1 cellular context compared by ENCODE assay signal in the genomic region with DNA sequence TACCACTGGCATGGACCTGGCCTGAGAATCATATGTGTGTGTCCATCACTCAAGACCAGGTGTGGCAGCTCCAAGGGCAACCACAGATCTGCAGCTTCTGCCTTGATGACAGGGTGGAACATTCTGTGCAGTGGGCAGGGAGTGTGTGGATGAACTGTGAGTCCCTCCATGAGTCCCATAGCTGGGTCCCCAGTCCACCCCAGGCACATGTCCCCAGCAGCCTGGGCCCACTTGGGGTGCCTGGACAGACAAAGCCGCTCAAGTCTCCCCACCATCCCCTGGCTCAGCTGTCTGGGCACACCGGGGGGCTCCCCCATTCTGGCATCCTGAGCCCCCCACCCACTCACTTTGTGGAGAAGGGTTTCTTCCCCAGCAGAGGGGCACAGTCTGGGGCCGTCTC.
TF ChIP-seq lines count a peak whose summit lies in the region.

No MANE protein-coding gene starts in this region.

TF ChIP-seq in H1, 55 proteins besides CTCF, POLR2A, EP300 and RAD21:
- no peak for TF ChIP-seq ATF3 (IDR thresholded peaks at IDR 0.05; ENCODE audit: insufficient read depth, low read depth, low read length)
- TF ChIP-seq CBX8 (IDR thresholded peaks at IDR 0.05; ENCODE audit: borderline replicate concordance, low read depth, low read length) = no peak
